ENCODE assay signal across 8 cellular contexts in the genomic region with DNA sequence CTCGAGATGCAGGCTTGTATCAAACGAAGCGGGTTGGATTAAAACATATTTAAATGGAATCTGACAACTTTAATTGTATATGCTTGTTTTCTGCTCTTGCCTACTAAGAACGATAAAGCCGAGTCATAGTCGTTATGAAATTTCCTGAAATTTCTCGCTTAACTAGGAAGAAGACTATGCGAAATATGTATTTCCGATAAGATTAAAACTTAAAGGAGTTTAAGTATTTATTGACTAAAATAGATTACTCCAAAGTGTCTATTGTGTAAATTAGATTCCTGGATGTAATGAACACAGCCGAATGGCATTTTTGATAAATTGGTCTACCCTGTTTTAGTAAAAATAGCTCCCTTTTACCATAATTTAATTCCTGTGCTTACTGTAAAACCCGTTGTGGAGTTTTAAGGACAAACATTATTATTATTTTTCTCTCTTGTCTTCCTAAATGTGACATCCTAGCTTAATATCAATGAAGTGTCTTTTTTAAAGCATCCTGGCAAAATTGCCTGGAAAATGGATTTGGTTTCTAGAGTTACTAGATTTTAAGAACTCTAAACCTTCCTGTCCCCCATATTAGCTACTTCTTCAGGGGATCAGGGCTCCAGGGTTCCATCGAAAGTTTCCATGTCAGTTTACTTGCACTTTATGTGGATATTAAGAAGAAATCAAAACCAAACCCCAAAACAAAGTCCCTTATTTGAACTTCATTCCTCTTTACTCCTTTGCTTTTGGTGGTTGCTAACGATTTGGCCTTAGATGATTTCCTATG. TPM values are rescaled to one million over a fixed set of nuclear protein-coding genes. Genes with fewer than 3 reads are reported as not detected.
DNase-seq lines count a peak whose midpoint lies in the region; ATAC-seq, FAIRE-seq and TF ChIP-seq lines count a peak whose summit lies in the region.

No MANE protein-coding gene starts in this region.

- intact Hi-C loops in MCF 10A (cut with micrococcal nuclease) = no loop called here

- CTCF ChIA-PET in HEK293 (lab: Yijun Ruan, JAX) = interaction anchor here (0.6 to 1.6 kb wide), 7 partner anchors 12 to 571 kb away, joined by 3 to 11 read pairs (median 3); no protein-coding TSS in a partner anchor
- CTCF ChIA-PET in MCF 10A (lab: Yijun Ruan, JAX) = interaction anchor here (1.0 to 3.2 kb wide), 4 partner anchors 38 to 212 kb away, joined by 3 to 8 read pairs (median 4); no protein-coding TSS in a partner anchor

- no peaks in the 10 kb centered on the region for H3K9me3 Mint-ChIP-seq in MCF 10A (ENCODE audit: unreplicated experiment)

- no peaks in the 10 kb centered on the region for H3K27me3 Mint-ChIP-seq in MCF 10A (ENCODE audit: insufficient read depth, unreplicated experiment)

- no peak for ATAC-seq in HG02763 (IDR thresholded peaks at IDR 0.05; ENCODE audit: unreplicated experiment)
- ATAC-seq in left lobe of liver = no peak
- ATAC-seq in GM19035 (IDR thresholded peaks at IDR 0.05; ENCODE audit: unreplicated experiment) = no peak

- in situ Hi-C loops in ACHN (cut with HindIII; ENCODE audit: low pct_ligation_motif_present, low pct_unique_long_range_greater_than_20kb, low sequenced_read_pairs) = no loop called here

- TSS peak; percentile 25 for BruUV-seq in MCF 10A (replicated peaks; lab: Mats Ljungman, UMichigan)

- H3K27ac Mint-ChIP-seq in MCF 10A (ENCODE audit: low read depth, unreplicated experiment) = no peak overlapping the region

- H3K4me1 Mint-ChIP-seq in MCF 10A (ENCODE audit: insufficient read depth, unreplicated experiment) = peaks cover 21% of the 10 kb centered on the region

- H3K9me3 ChIP-seq in HEK293 (ENCODE audit: control insufficient read depth, insufficient read depth, low read depth, low read length) (no peaks in the 10 kb centered on the region), mesodermal cell (ENCODE audit: control insufficient read depth, low read length) (no peaks in the 10 kb centered on the region)

- peak overlapping the region; percentile 78 for H3K4me3 Mint-ChIP-seq in MCF 10A (ENCODE audit: unreplicated experiment)

- DNase-seq in MCF 10A (ENCODE audit: unreplicated experiment) (no peak), left lobe of liver (ENCODE audit: low spot score) (no peak), ACHN (no peak)

- 23 to 45% methylated on average over 7 of the region's 13 CpGs for WGBS in mesodermal cell (ENCODE audit: insufficient coverage in 2 of 2), 2 experiments

- H3K36me3 ChIP-seq in HEK293 (ENCODE audit: control insufficient read depth in 2 of 2, insufficient read depth in 1 of 2, low read length in 2 of 2) (no peaks in the 10 kb centered on the region), mesodermal cell (ENCODE audit: control insufficient read depth, insufficient read depth, low read length) (peaks cover 8% of the 10 kb centered on the region)

- POLR2A ChIA-PET in HEK293 (lab: Yijun Ruan, JAX) (interaction anchor here (2.1 kb wide), 1 partner anchor 75 kb away, joined by 5 read pairs; no protein-coding TSS in a partner anchor), MCF 10A (lab: Yijun Ruan, JAX) (interaction anchor here (1.3 kb wide), 1 partner anchor 335 kb away, joined by 4 read pairs; no protein-coding TSS in a partner anchor)

- H3K4me1 ChIP-seq in HEK293 (ENCODE audit: control insufficient read depth, insufficient read depth, low read length) = peaks cover 16% of the 10 kb centered on the region
- peaks cover 28% of the 10 kb centered on the region for H3K4me1 ChIP-seq in mesodermal cell (ENCODE audit: control insufficient read depth, insufficient read depth, low read length, poor library complexity, severe bottlenecking)

- FAIRE-seq in A204.1 (lab: Jason Lieb, UNC) = peak; percentile 41

- H3K36me3 Mint-ChIP-seq in MCF 10A (ENCODE audit: insufficient read depth, unreplicated experiment) = no peaks in the 10 kb centered on the region

- H3K27ac ChIP-seq in HEK293 (ENCODE audit: extremely low read depth, low read depth, low read length) = no peak overlapping the region
- no peak overlapping the region for H3K27ac ChIP-seq in mesodermal cell (ENCODE audit: low read depth, low read length, severe bottlenecking)

- H3K4me3 ChIP-seq in HEK293 (ENCODE audit: low read depth, low read length) (peak overlapping the region; percentile 77), mesodermal cell (ENCODE audit: extremely low read depth, insufficient read depth, low read length, poor library complexity, severe bottlenecking) (peak overlapping the region; percentile 81)

- TF ChIP-seq CTCF in HEK293 (tag by site-specific recombination; IDR thresholded peaks at IDR 0.05) (no peak), MCF 10A (IDR thresholded peaks at IDR 0.05; ENCODE audit: unreplicated experiment) (no peak)

TF ChIP-seq in HEK293, 187 proteins besides CTCF, POLR2A, EP300 and RAD21:
- TF ChIP-seq PRDM1 (tag by site-specific recombination; IDR thresholded peaks at IDR 0.05) (no peak), ZNF223 (tag by site-specific recombination; IDR thresholded peaks at IDR 0.05) (no peak), ZEB2 (tag by site-specific recombination; IDR thresholded peaks at IDR 0.05) (peak; percentile 54; the same call in 1 of the 2 replicates), ZNF138 (tag by site-specific recombination; IDR thresholded peaks at IDR 0.05; ENCODE audit: borderline replicate concordance) (no peak), ZNF391 (tag by site-specific recombination; IDR thresholded peaks at IDR 0.05; ENCODE audit: borderline replicate concordance, low read depth) (no peak), HOXC10 (CRISPR knock-in tag; IDR thresholded peaks at IDR 0.05) (no peak), ZNF341 (tag by site-specific recombination; IDR thresholded peaks at IDR 0.05; ENCODE audit: low read depth) (no peak), KLF8 (tag by site-specific recombination; IDR thresholded peaks at IDR 0.05) (no peak), WT1 (tag by site-specific recombination; IDR thresholded peaks at IDR 0.05) (no peak), SP3 (tag by site-specific recombination; IDR thresholded peaks at IDR 0.05) (0 out of 2 replicates have a peak, but pooled peaks have one; percentile 2), ZNF600 (tag by site-specific recombination; IDR thresholded peaks at IDR 0.05) (0 out of 2 replicates have a peak, but pooled peaks have one; percentile 4), ZNF174 (tag by site-specific recombination; IDR thresholded peaks at IDR 0.05) (no peak), ZFP41 (tag by site-specific recombination; IDR thresholded peaks at IDR 0.05; ENCODE audit: borderline replicate concordance) (no peak)
- TF ChIP-seq, protein P1, sequence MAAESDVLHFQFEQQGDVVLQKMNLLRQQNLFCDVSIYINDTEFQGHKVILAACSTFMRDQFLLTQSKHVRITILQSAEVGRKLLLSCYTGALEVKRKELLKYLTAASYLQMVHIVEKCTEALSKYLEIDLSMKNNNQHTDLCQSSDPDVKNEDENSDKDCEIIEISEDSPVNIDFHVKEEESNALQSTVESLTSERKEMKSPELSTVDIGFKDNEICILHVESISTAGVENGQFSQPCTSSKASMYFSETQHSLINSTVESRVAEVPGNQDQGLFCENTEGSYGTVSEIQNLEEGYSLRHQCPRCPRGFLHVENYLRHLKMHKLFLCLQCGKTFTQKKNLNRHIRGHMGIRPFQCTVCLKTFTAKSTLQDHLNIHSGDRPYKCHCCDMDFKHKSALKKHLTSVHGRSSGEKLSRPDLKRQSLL (tag by site-specific recombination; IDR thresholded peaks at IDR 0.05) = no peak
- TF ChIP-seq, protein P2, sequence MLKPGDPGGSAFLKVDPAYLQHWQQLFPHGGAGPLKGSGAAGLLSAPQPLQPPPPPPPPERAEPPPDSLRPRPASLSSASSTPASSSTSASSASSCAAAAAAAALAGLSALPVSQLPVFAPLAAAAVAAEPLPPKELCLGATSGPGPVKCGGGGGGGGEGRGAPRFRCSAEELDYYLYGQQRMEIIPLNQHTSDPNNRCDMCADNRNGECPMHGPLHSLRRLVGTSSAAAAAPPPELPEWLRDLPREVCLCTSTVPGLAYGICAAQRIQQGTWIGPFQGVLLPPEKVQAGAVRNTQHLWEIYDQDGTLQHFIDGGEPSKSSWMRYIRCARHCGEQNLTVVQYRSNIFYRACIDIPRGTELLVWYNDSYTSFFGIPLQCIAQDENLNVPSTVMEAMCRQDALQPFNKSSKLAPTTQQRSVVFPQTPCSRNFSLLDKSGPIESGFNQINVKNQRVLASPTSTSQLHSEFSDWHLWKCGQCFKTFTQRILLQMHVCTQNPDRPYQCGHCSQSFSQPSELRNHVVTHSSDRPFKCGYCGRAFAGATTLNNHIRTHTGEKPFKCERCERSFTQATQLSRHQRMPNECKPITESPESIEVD (tag by site-specific recombination; IDR thresholded peaks at IDR 0.05) = peak; percentile 66

RNA-seq across cellular contexts. Expression of a gene that starts 0.7 kb away (rescaled TPM):
- total RNA-seq in MCF 10A (2022) = 47.6 and 63.7 TPM in 2 replicates
- 37.0 TPM for polyA plus RNA-seq in mesodermal cell (2013, experiment 1 of 2)
- polyA plus RNA-seq in mesodermal cell (2013, experiment 2 of 2) = 39.5 TPM
- 42.0 TPM for total RNA-seq in left lobe of liver
